8 cellular contexts compared by ENCODE assay signal in the genomic region with DNA sequence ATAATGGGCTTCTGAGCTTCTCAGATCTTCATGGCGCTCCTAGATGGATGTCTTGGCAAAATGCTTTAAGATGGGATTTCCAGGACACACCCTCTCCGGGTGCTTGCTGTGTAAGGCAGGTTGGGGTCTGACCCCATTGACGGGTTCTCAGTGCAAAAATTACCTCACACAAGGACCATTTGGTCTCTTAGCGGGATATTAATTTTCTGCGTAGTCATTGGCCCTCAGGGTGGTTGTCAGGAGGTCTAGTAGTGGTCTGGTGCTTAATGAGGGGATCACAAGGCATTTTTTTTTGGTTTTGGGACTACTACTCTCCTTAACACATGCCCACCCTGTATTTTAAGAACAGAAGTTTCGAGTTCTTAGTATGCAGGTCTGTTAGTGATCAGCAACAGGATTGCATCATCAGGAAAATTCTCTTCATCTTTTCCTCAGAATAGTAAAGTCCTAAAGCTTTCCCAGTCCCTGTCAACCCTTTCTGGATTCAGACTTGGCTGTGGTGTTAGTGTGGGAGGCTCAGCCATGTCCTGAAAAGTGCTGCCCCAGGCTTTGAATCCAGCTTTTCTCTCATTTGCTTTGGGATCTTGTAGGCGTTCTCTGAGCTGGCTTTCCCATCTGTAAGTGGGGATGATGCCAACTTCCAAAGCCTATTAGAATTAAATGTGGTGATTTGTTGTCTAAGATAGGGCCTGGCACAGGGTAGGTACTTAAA. TPM values are rescaled to one million over a fixed set of nuclear protein-coding genes. Genes with fewer than 3 reads are reported as not detected.
DNase-seq lines count a peak whose midpoint lies in the region; ATAC-seq and TF ChIP-seq lines count a peak whose summit lies in the region.

No MANE protein-coding gene starts in this region.

- POLR2A ChIA-PET in activated B cell treated with CpG ODN at 0.5 μM for 24 hours (lab: Charles Lee) = no interaction called here

- H3K36me3 Mint-ChIP-seq in activated B cell treated with CpG ODN at 0.5 μM for 24 hours (ENCODE audit: low read depth) = peaks cover 39% of the 10 kb centered on the region
- peaks cover 100% of the 10 kb centered on the region for H3K36me3 Mint-ChIP-seq in stimulated activated effector memory CD8-positive, alpha-beta T cell treated with anti-CD3 and anti-CD28 coated beads, Interleukin-12 subunit alpha, Interleukin-12 subunit beta, amount 100 ng/mL, for 72 hours

- no peaks in the 10 kb centered on the region for H3K9me3 ChIP-seq in HAP-1

- ATAC-seq in activated B cell treated with CpG ODN at 0.5 μM for 24 hours (ENCODE audit: low read depth) = no peak
- ATAC-seq in stimulated activated effector memory CD8-positive, alpha-beta T cell treated with anti-CD3 and anti-CD28 coated beads, Interleukin-12 subunit alpha, Interleukin-12 subunit beta, amount 100 ng/mL, for 72 hours = no peak
- no peak for ATAC-seq in GM19351 (IDR thresholded peaks at IDR 0.05; ENCODE audit: unreplicated experiment)

- H3K4me3 ChIP-seq in HAP-1 = peak overlapping the region; percentile 71

- H3K36me3 ChIP-seq in HAP-1 (replicated peaks) = peaks cover 44% of the 10 kb centered on the region

- no peaks in the 10 kb centered on the region for H3K27me3 ChIP-seq in HAP-1 (ENCODE audit: low read depth)

- peak overlapping the region; percentile 98 for H3K4me3 Mint-ChIP-seq in activated B cell treated with CpG ODN at 0.5 μM for 24 hours
- peak overlapping the region; percentile 76 for H3K4me3 Mint-ChIP-seq in stimulated activated effector memory CD8-positive, alpha-beta T cell treated with anti-CD3 and anti-CD28 coated beads, Interleukin-12 subunit alpha, Interleukin-12 subunit beta, amount 100 ng/mL, for 72 hours

- H3K4me1 Mint-ChIP-seq in activated B cell treated with CpG ODN at 0.5 μM for 24 hours = peaks cover 67% of the 10 kb centered on the region
- H3K4me1 Mint-ChIP-seq in stimulated activated effector memory CD8-positive, alpha-beta T cell treated with anti-CD3 and anti-CD28 coated beads, Interleukin-12 subunit alpha, Interleukin-12 subunit beta, amount 100 ng/mL, for 72 hours = peaks cover 68% of the 10 kb centered on the region

- peaks cover 21% of the 10 kb centered on the region for H3K4me1 ChIP-seq in HAP-1

- CTCF ChIA-PET in activated B cell treated with CpG ODN at 0.5 μM for 24 hours (lab: Charles Lee) = interaction anchor here (1.3 to 3.8 kb wide), 2 partner anchors 11 to 45 kb away, joined by 4 to 12 read pairs; no protein-coding TSS in a partner anchor

- H3K27me3 Mint-ChIP-seq in activated B cell treated with CpG ODN at 0.5 μM for 24 hours = no peaks in the 10 kb centered on the region

- DNase-seq in HAP-1 (ENCODE audit: low spot score in 2 of 2) = no peak
- DNase-seq in activated B cell treated with CpG ODN at 0.5 μM for 24 hours = no peak
- DNase-seq in globus pallidus (ENCODE audit: low spot score) = peak; percentile 43
- DNase-seq in stimulated activated effector memory CD8-positive, alpha-beta T cell treated with anti-CD3 and anti-CD28 coated beads, Interleukin-12 subunit alpha, Interleukin-12 subunit beta, amount 100 ng/mL, for 72 hours (ENCODE audit: low spot score in 2 of 2) = no peak
- no peak for DNase-seq in LoVo (ENCODE audit: low spot score)
- no peak for DNase-seq in NCI-H1092 treated with DMSO at 0.1 percent for 48 hours (lab: John Stamatoyannopoulos, UW)
- no peak for DNase-seq in NCI-H1694 treated with DMSO at 0.1 percent for 48 hours (lab: John Stamatoyannopoulos, UW)

- TF ChIP-seq CTCF in activated B cell treated with CpG ODN at 0.5 μM for 24 hours (IDR thresholded peaks at IDR 0.05) = no peak

- in situ Hi-C loops in HAP-1 (cut with MboI; ENCODE audit: low sequenced_read_pairs) = no loop called here

- intact Hi-C loops in activated B cell treated with CpG ODN at 0.5 μM for 24 hours (cut with micrococcal nuclease) = no loop called here

- H3K27ac Mint-ChIP-seq in activated B cell treated with CpG ODN at 0.5 μM for 24 hours = peak overlapping the region; percentile 10
- peak overlapping the region; percentile 98 for H3K27ac Mint-ChIP-seq in stimulated activated effector memory CD8-positive, alpha-beta T cell treated with anti-CD3 and anti-CD28 coated beads, Interleukin-12 subunit alpha, Interleukin-12 subunit beta, amount 100 ng/mL, for 72 hours

- no peaks in the 10 kb centered on the region for H3K9me3 Mint-ChIP-seq in activated B cell treated with CpG ODN at 0.5 μM for 24 hours
- H3K9me3 Mint-ChIP-seq in stimulated activated effector memory CD8-positive, alpha-beta T cell treated with anti-CD3 and anti-CD28 coated beads, Interleukin-12 subunit alpha, Interleukin-12 subunit beta, amount 100 ng/mL, for 72 hours = no peaks in the 10 kb centered on the region

RNA-seq across cellular contexts. Expression of a gene that starts 2.8 kb away (rescaled TPM):
- total RNA-seq in activated B cell treated with CpG ODN at 0.5 μM for 24 hours = 72.8 and 74.6 TPM in 2 replicates

RNA-seq across cellular contexts. Expression of a gene that starts 39.0 kb away (rescaled TPM):
- total RNA-seq in activated B cell treated with CpG ODN at 0.5 μM for 24 hours = 9.7 and 10.5 TPM in 2 replicates
